In genomic region chr1:244094880-244095522, GRCh38 we compare ENCODE assay signal across 24 cellular contexts.
"Had no signal": no experiment of that assay in that cellular context is flagged by ENCODE, and none has a peak within 500 bp of the region (broad histone marks: within the 10 kb centered on the region; RNA-seq: fewer than 3 reads in every experiment).

No MANE protein-coding gene starts in this region.

- H3K4me2 ChIP-seq: SK-N-SH had no signal

- FAIRE-seq: RCC 7860 had no signal

- H3K4me3 ChIP-seq: MG63 had no signal

- H3K9ac ChIP-seq: SK-N-SH had no signal

- H3K27ac ChIP-seq: HL-60 had no signal

- DNase-seq: IMR-90, Karpas-422, KG1, MG63, NCI-H1092, NCI-H1105 treated with DMSO at 0.1 percent for 48 hours, NCI-H1417 treated with DMSO at 0.1 percent for 48 hours, NCI-H146, NCI-H1694 treated with DMSO at 0.1 percent for 48 hours, NCI-H1930, NCI-H2081, NCI-H2107, NCI-H226, NCI-H446, NCI-H510A, NCI-H524 treated with DMSO at 0.1 percent for 48 hours, NCI-H69, NCI-H774, Right ventricle myocardium superior, RPMI8226, SIG-M5, SK-N-SH had no signal

- H3K9me3 ChIP-seq: SK-N-SH had no signal

- H3K27me3 ChIP-seq: MG63 had no signal

- H3K36me3 ChIP-seq: MG63 had no signal
